In the genomic region with DNA sequence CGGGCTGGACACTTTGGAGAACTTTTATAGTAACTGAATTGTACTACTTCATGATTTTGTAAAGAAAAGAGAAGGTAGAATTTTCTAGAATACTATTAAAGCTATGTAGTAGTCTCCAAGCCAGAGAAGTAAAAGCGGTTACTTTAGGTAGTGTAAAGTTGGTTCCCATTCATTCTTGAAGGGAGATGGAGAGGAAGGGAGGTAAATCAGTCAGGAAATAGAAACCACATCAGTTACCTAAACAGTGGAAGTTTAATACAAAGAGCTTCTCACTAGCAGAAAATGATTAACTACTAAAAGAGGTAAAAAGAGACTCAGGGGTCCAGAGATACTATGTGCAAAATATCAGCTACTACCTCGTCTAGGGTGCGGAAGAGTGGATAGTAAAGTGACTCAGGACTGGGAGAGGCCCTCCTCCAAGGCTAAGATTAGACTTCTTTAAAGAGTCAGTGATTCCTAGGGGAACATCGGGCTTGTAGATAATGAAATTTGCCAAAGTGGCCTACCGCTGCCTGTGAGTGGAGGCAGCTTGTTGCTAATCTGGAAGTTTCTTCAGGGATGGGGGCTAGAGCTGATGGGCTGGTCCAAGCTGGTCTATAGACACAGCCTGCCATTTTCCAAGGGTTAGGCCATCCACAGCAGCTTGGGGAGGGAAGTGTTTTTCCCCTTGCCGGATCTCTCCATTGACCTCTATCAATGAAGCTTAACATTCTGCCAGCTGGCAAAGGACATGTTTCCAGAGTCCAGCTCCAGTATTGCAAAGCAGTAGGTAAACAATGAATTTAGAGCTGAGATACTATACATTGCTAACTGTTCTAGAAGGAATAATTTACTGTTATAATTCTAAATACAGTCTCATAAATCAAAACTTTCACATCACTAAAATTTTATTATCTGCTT, we compare ENCODE assay signal across 1 cellular context.
TF ChIP-seq lines count a peak whose summit lies in the region.

No MANE protein-coding gene starts in this region.

TF ChIP-seq in endothelial cell of umbilical vein, 7 proteins besides CTCF, POLR2A, EP300 and RAD21:
- TF ChIP-seq FOS (IDR thresholded peaks at IDR 0.05; ENCODE audit: borderline replicate concordance, insufficient read depth, low read length) (no peak), POLR2AphosphoS5 (IDR thresholded peaks at IDR 0.05; ENCODE audit: insufficient read depth, low read depth, low read length) (no peak), JUN (IDR thresholded peaks at IDR 0.05; ENCODE audit: borderline replicate concordance, insufficient read depth, insufficient read length, low read depth) (no peak), MYC (IDR thresholded peaks at IDR 0.05; ENCODE audit: low read depth, low read length) (no peak), EZH2 (IDR thresholded peaks at IDR 0.05; ENCODE audit: borderline replicate concordance, low read depth, low read length, severe bottlenecking) (no peak), GATA2 (IDR thresholded peaks at IDR 0.05; ENCODE audit: insufficient read depth, insufficient read length, low read depth, low read length) (no peak)
- TF ChIP-seq, protein P1, sequence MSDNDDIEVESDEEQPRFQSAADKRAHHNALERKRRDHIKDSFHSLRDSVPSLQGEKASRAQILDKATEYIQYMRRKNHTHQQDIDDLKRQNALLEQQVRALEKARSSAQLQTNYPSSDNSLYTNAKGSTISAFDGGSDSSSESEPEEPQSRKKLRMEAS (IDR thresholded peaks at IDR 0.05; ENCODE audit: insufficient read depth, insufficient read length): no peak
